ENCODE assay signal across 12 cellular contexts in the genomic region with DNA sequence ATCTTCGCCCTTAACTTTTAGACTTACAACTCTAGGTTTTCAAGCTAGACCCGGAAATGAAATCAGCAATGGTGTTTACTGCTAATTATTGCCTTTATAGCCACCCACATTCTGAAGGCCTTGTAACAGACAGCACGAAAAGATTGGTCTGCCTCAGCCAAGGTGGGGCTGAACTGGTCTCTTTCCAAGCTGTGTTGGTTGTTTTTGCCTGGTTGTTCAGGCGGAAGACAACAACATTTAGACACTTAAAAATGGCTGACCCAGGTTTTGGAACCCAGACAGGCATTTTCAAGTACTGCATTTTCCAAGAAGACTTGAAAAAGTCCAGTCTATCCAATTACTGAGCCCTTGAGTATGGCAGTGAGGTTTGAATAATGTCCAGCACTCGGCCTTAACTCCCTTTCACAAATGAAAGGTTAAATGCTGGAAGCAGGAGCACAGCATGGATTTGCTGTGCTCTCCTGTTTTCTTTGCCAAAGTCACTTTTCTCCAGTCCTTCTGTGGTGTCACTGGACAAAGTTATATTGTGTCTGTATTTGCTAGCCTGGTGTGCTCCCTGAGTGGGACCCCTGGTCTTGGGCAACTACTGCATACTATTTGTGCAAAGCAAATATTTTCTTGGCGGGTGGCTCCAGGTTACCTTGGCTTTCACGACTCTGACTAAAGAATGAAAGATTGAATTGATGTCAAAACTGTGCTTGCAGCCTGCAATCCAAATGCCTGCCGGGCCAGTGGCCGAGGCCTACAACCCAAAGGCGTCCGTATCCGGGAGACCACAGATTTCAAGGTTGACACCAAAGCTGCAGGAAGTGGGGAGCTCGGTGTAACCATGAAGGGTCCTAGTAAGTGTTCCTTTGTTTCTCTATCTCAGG.
DNase-seq lines count a peak whose midpoint lies in the region; ATAC-seq and TF ChIP-seq lines count a peak whose summit lies in the region.
"Had no signal": no experiment of that assay in that cellular context is flagged by ENCODE, and none has a peak within 500 bp of the region (broad histone marks: within the 10 kb centered on the region; RNA-seq: fewer than 3 reads in every experiment).

No MANE protein-coding gene starts in this region.

- H3K36me3 ChIP-seq in lower lobe of right lung (peaks cover 73% of the 10 kb centered on the region), skeletal muscle tissue (ENCODE audit: control insufficient read depth in 3 of 3, insufficient read depth in 3 of 3, low read length in 3 of 3) (peaks cover 8 to 25% (median 13%) of the 10 kb centered on the region in 3 donors)
- H3K36me3 ChIP-seq: SJCRH30 had no signal

- peak; percentile 40 for DNase-seq in HuH-7 (ENCODE audit: low spot score)
- DNase-seq in caudate nucleus (lab: John Stamatoyannopoulos, UW) = peak in 15 of 61 donors; percentile 10 to 74 (median 40)
- DNase-seq in lower lobe of right lung = no peak
- DNase-seq in NCI-H2107 (lab: John Stamatoyannopoulos, UW) = no peak
- no peak for DNase-seq in NCI-H1092 treated with DMSO at 0.1 percent for 48 hours (lab: John Stamatoyannopoulos, UW)
- DNase-seq: activated naive CD4-positive, alpha-beta T cell treated with anti-CD3 and anti-CD28 coated beads, Interleukin-2, amount 50 U/mL, for 16 hours; DMS79; SJCRH30 had no signal

- H3K4me1 ChIP-seq in lower lobe of right lung = peaks cover 8% of the 10 kb centered on the region
- peaks cover 0 to 2% (median 0%) of the 10 kb centered on the region in 3 donors for H3K4me1 ChIP-seq in skeletal muscle tissue (ENCODE audit: control insufficient read depth in 3 of 3, insufficient read depth in 3 of 3, low read length in 3 of 3)

- intact Hi-C loops in lower lobe of right lung (cut with DNase I) = no loop called here

- no peaks in the 10 kb centered on the region for H3K27me3 ChIP-seq in lower lobe of right lung (ENCODE audit: low read depth)
- no peaks in the 10 kb centered on the region for H3K27me3 ChIP-seq in skeletal muscle tissue (ENCODE audit: control insufficient read depth in 3 of 3, insufficient read depth in 3 of 3, low read length in 3 of 3)
- H3K27me3 ChIP-seq: SJCRH30 had no signal

- ATAC-seq in lower lobe of right lung (peak; percentile 71 to 80), GM18868 (IDR thresholded peaks at IDR 0.05; ENCODE audit: unreplicated experiment) (no peak), HG02938 (IDR thresholded peaks at IDR 0.05; ENCODE audit: unreplicated experiment) (no peak)

- H3K4me3 ChIP-seq in lower lobe of right lung = no peak overlapping the region
- no peak overlapping the region for H3K4me3 ChIP-seq in skeletal muscle tissue (ENCODE audit: low read length in 3 of 3)
- H3K4me3 ChIP-seq: coronary artery, SJCRH30 had no signal

- TF ChIP-seq CTCF in lower lobe of right lung (IDR thresholded peaks at IDR 0.05) = no peak

- peak overlapping the region; percentile 65 for H3K27ac ChIP-seq in caudate nucleus (ENCODE audit: low read depth, low read length)
- H3K27ac ChIP-seq in lower lobe of right lung = peak overlapping the region; percentile 61
- H3K27ac ChIP-seq in skeletal muscle tissue (ENCODE audit: low read depth, low read length) = peak overlapping the region; percentile 51
- H3K27ac ChIP-seq: coronary artery, SJCRH30 had no signal

- H3K9ac ChIP-seq in skeletal muscle tissue (ENCODE audit: low read depth in 1 of 3, low read length in 3 of 3) = no peak overlapping the region

- no peaks in the 10 kb centered on the region for H3K9me3 ChIP-seq in lower lobe of right lung
- no peaks in the 10 kb centered on the region for H3K9me3 ChIP-seq in skeletal muscle tissue (ENCODE audit: control insufficient read depth in 3 of 3, low read length in 3 of 3)
- H3K9me3 ChIP-seq: SJCRH30 had no signal

Comparison
In these comparisons a context has a peak if more than half of its experiments do, and no peak if none do; other contexts are left out.
1. ATAC-seq: peak in lower lobe of right lung (2 of 2); none in GM18868 (single experiment) and HG02938 (single experiment).
2. Peak in every context shown above with its lines, with median percentiles within 50 percentile points of each other: H3K27ac ChIP-seq.